1 cellular context compared by ENCODE assay signal in genomic region chr2:37083873-37084792, GRCh38.
A peak's percentile ranks its signal among the peaks of the same experiment; 100 is the strongest.
TF ChIP-seq lines count a peak whose summit lies in the region.

TSS of gene GPATCH11 (plus strand) at chr2:37084518. CDS start at chr2:37088382, 3,864 bp downstream.
TSS of gene HEATR5B (minus strand) at chr2:37084372. CDS start at chr2:37083414, 958 bp downstream.

TF ChIP-seq in H1, 55 proteins besides CTCF, POLR2A, EP300 and RAD21:
- TF ChIP-seq RNF2 (IDR thresholded peaks at IDR 0.05; ENCODE audit: borderline replicate concordance, low read depth, low read length, missing control alignments, poor library complexity, severe bottlenecking) (no peak), RBBP5 (IDR thresholded peaks at IDR 0.05; ENCODE audit: borderline replicate concordance, low read depth, low read length) (peak; percentile 94), ZNF274 (IDR thresholded peaks at IDR 0.05; ENCODE audit: borderline replicate concordance, extremely low read depth, low read length) (no peak), PHF8 (conservative IDR thresholded peaks at IDR 0.05; ENCODE audit: low read depth, low read length) (peak; percentile 72), YY1 (IDR thresholded peaks at IDR 0.05; ENCODE audit: low read depth, low read length) (no peak), USF2 (IDR thresholded peaks at IDR 0.05; ENCODE audit: low read length) (no peak), POLR2AphosphoS5 (IDR thresholded peaks at IDR 0.05; ENCODE audit: low read depth, low read length) (0 out of 2 replicates have a peak, but pooled peaks have one; percentile 44), CEBPB (IDR thresholded peaks at IDR 0.05; ENCODE audit: low read depth, low read length) (peak; percentile 97), NANOG (IDR thresholded peaks at IDR 0.05; ENCODE audit: insufficient read depth, low read depth, low read length, poor library complexity, severe bottlenecking) (no peak), TBP (IDR thresholded peaks at IDR 0.05; ENCODE audit: low read depth, low read length) (peak; percentile 55; the same call in 1 of the 2 replicates), SIN3A (conservative IDR thresholded peaks at IDR 0.05 in 1 of 2, IDR thresholded peaks at IDR 0.05 in 1 of 2; ENCODE audit: low read depth in 1 of 2, low read length in 2 of 2) (peak; percentile 89 to 98), KDM4A (IDR thresholded peaks at IDR 0.05; ENCODE audit: low read depth, low read length, severe bottlenecking) (peak; percentile 96), CHD2 (IDR thresholded peaks at IDR 0.05; ENCODE audit: low read length) (no peak), SP4 (IDR thresholded peaks at IDR 0.05; ENCODE audit: low read length) (peak; percentile 65; the same call in 1 of the 2 replicates), CBX8 (IDR thresholded peaks at IDR 0.05; ENCODE audit: borderline replicate concordance, low read depth, low read length) (no peak), NRF1 (IDR thresholded peaks at IDR 0.05; ENCODE audit: low read depth, low read length) (peak; percentile 95), MAX (IDR thresholded peaks at IDR 0.05) (peak; percentile 86), GABPA (IDR thresholded peaks at IDR 0.05; ENCODE audit: borderline replicate concordance, insufficient read depth, low read length) (no peak), KDM5A (IDR thresholded peaks at IDR 0.05; ENCODE audit: low read length) (no peak), SIRT6 (IDR thresholded peaks at IDR 0.05; ENCODE audit: low read length) (no peak), HDAC6 (IDR thresholded peaks at IDR 0.05; ENCODE audit: low read depth, low read length) (no peak), CTBP2 (IDR thresholded peaks at IDR 0.05; ENCODE audit: borderline replicate concordance, insufficient read depth, insufficient read length, low read length) (no peak), CHD1 (IDR thresholded peaks at IDR 0.05; ENCODE audit: low read depth, low read length) (no peak), SAP30 (IDR thresholded peaks at IDR 0.05; ENCODE audit: insufficient read depth, insufficient replicate concordance, low read length) (peak; percentile 90), TAF1 (IDR thresholded peaks at IDR 0.05; ENCODE audit: low read depth, low read length) (no peak; the same call in 1 of the 2 replicates), BRCA1 (IDR thresholded peaks at IDR 0.05; ENCODE audit: low read depth, low read length) (no peak), TAF7 (optimal IDR thresholded peaks at IDR 0.05; ENCODE audit: borderline replicate concordance, low read depth, low read length) (no peak), HDAC2 (IDR thresholded peaks at IDR 0.05; ENCODE audit: borderline replicate concordance in 1 of 2, low read depth in 2 of 2, low read length in 2 of 2) (peak in 1 of 2 experiments; percentile 98; a peak in 2 of 4 replicates), ASH2L (IDR thresholded peaks at IDR 0.05; ENCODE audit: low read length) (peak; percentile 93), BCL11A (IDR thresholded peaks at IDR 0.05; ENCODE audit: low read depth in 2 of 2, low read length in 2 of 2) (no peak), CREB1 (IDR thresholded peaks at IDR 0.05) (peak; percentile 13; the same call in 1 of the 2 replicates)
- TF ChIP-seq, protein P1, sequence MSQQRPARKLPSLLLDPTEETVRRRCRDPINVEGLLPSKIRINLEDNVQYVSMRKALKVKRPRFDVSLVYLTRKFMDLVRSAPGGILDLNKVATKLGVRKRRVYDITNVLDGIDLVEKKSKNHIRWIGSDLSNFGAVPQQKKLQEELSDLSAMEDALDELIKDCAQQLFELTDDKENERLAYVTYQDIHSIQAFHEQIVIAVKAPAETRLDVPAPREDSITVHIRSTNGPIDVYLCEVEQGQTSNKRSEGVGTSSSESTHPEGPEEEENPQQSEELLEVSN (IDR thresholded peaks at IDR 0.05), result no peak; the same call in none of the 2 replicates
